Comparison of ENCODE assay signal across 22 cellular contexts in the genomic region with DNA sequence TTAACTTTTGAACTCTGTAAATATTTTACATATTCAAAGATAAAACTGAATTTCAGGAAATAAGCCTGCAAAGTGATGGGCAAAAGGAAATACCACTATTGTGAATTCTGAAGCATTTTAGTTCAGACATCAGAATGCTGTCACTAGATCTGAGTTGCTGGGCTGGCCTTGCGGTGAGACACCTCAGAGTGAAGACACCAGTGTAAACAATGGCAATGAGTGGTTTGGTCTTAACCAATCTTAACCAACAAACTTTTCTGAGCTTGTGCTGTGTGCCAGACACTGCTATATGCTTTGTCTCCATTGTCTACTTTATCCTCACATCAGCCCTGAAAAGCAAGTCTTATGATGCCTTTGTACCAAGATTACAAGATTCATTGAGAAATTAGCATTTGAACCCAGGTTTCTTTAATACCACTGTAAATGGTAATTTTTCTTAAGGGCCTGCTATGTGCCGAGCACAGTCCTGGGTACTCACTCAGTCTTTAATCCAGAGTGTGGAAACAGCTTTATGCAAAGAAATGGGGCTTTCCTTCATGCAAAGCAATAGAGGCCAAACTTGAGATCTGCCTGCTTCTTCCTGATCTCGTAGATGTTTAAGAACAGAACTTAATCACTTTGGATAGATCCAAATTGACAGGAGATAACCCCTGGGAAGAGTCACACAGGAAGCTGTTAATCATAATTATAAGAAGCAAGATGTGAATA. TPM values are rescaled to one million over a fixed set of nuclear protein-coding genes. Genes with fewer than 3 reads are reported as not detected.
DNase-seq lines count a peak whose midpoint lies in the region; ATAC-seq and TF ChIP-seq lines count a peak whose summit lies in the region.
"Had no signal": no experiment of that assay in that cellular context is flagged by ENCODE, and none has a peak within 500 bp of the region (broad histone marks: within the 10 kb centered on the region; RNA-seq: fewer than 3 reads in every experiment).

No MANE protein-coding gene starts in this region.

- peaks cover 8% of the 10 kb centered on the region for H3K4me1 Mint-ChIP-seq in memory B cell
- no peaks in the 10 kb centered on the region for H3K4me1 Mint-ChIP-seq in CD14-positive monocyte
- H3K4me1 Mint-ChIP-seq: CD8-positive, alpha-beta memory T cell; immature natural killer cell had no signal

- peak; percentile 71 for ATAC-seq in GM19025 (IDR thresholded peaks at IDR 0.05; ENCODE audit: low read depth, unreplicated experiment)
- ATAC-seq in HG02759 (IDR thresholded peaks at IDR 0.05; ENCODE audit: unreplicated experiment), result peak; percentile 60
- peak; percentile 59 for ATAC-seq in HG03565 (IDR thresholded peaks at IDR 0.05; ENCODE audit: unreplicated experiment)
- ATAC-seq in memory B cell (ENCODE audit: low read depth), result peak; percentile 79
- ATAC-seq: heart left ventricle, left ventricle myocardium superior, mucosa of descending colon, psoas muscle had no signal

- no peak for DNase-seq in memory B cell (ENCODE audit: low spot score in 2 of 2)
- no peak for DNase-seq in HT-29 (ENCODE audit: low spot score)
- DNase-seq in cerebellar cortex (ENCODE audit: low spot score), result no peak
- DNase-seq in CD14-positive monocyte (ENCODE audit: low spot score), result no peak
- DNase-seq: activated CD4-positive, alpha-beta memory T cell treated with anti-CD3 and anti-CD28 coated beads for 36 hours; CD8-positive, alpha-beta memory T cell; cortex of kidney; DMS53; heart left ventricle; immature natural killer cell; left ventricle myocardium superior; mucosa of descending colon; NCI-H1092; NCI-H2029 treated with DMSO at 0.1 percent for 48 hours; NCI-H446; psoas muscle; stimulated activated CD4-positive, alpha-beta T cell treated with anti-CD3 and anti-CD28 coated beads, Interleukin-2, amount 100 ng/mL, for 24 hours had no signal

- intact Hi-C loops in CD14-positive monocyte (cut with micrococcal nuclease), result loop anchor here in 1 of 2 donors (10.0 kb wide), 1 partner anchor 1136 kb away; no protein-coding TSS in a partner anchor

- no peak for TF ChIP-seq CTCF in CD14-positive monocyte (IDR thresholded peaks at IDR 0.05)

- no peak overlapping the region for H3K4me3 Mint-ChIP-seq in memory B cell
- H3K4me3 Mint-ChIP-seq in CD14-positive monocyte, result no peak overlapping the region
- H3K4me3 Mint-ChIP-seq: activated CD4-positive, alpha-beta memory T cell treated with anti-CD3 and anti-CD28 coated beads for 36 hours; CD8-positive, alpha-beta memory T cell; immature natural killer cell; neural progenitor cell; stimulated activated naive CD8-positive, alpha-beta T cell treated with anti-CD3 and anti-CD28 coated beads, Interleukin-15, Interleukin-2, amounts not matched to agents 100 ng/mL and 50 ng/mL, for 24 hours had no signal

- H3K27me3 Mint-ChIP-seq in memory B cell, result no peaks in the 10 kb centered on the region
- no peaks in the 10 kb centered on the region for H3K27me3 Mint-ChIP-seq in CD14-positive monocyte (ENCODE audit: low read depth in 3 of 3)
- H3K27me3 Mint-ChIP-seq: activated CD4-positive, alpha-beta memory T cell treated with anti-CD3 and anti-CD28 coated beads for 36 hours; CD8-positive, alpha-beta memory T cell; stimulated activated naive CD8-positive, alpha-beta T cell treated with anti-CD3 and anti-CD28 coated beads, Interleukin-15, Interleukin-2, amounts not matched to agents 100 ng/mL and 50 ng/mL, for 24 hours had no signal

- peaks cover 31% of the 10 kb centered on the region for H3K36me3 Mint-ChIP-seq in memory B cell
- peaks cover 70 to 71% of the 10 kb centered on the region in 2 donors for H3K36me3 Mint-ChIP-seq in CD14-positive monocyte

- peak overlapping the region; percentile 84 for H3K27ac Mint-ChIP-seq in memory B cell
- no peak overlapping the region for H3K27ac Mint-ChIP-seq in CD14-positive monocyte
- H3K27ac Mint-ChIP-seq: activated CD4-positive, alpha-beta memory T cell treated with anti-CD3 and anti-CD28 coated beads for 36 hours; CD8-positive, alpha-beta memory T cell; immature natural killer cell; neural progenitor cell; stimulated activated naive CD8-positive, alpha-beta T cell treated with anti-CD3 and anti-CD28 coated beads, Interleukin-15, Interleukin-2, amounts not matched to agents 100 ng/mL and 50 ng/mL, for 24 hours had no signal

- no peaks in the 10 kb centered on the region for H3K9me3 Mint-ChIP-seq in memory B cell
- H3K9me3 Mint-ChIP-seq in CD14-positive monocyte, result peaks cover 0 to 3% (median 0%) of the 10 kb centered on the region in 7 donors
- H3K9me3 Mint-ChIP-seq: activated CD4-positive, alpha-beta memory T cell treated with anti-CD3 and anti-CD28 coated beads for 36 hours; CD8-positive, alpha-beta memory T cell; neural progenitor cell; stimulated activated naive CD8-positive, alpha-beta T cell treated with anti-CD3 and anti-CD28 coated beads, Interleukin-15, Interleukin-2, amounts not matched to agents 100 ng/mL and 50 ng/mL, for 24 hours had no signal

RNA-seq across cellular contexts. Expression of a gene that starts 55.0 kb away (rescaled TPM):
- 30.2 and 45.0 TPM in 2 replicates for total RNA-seq in HT-29 (2014; rRNA removed; shearing (Covaris generic))
- 10 to 100 TPM in 1 of 2 donors, 1 to 10 TPM in 1; 9.6 to 11.6 TPM for polyA plus RNA-seq in CD14-positive monocyte
